In genomic region chr2:235597081-235597615, GRCh38 we compare ENCODE assay signal across 25 cellular contexts.
"Had no signal": no experiment of that assay in that cellular context is flagged by ENCODE, and none has a peak within 500 bp of the region (broad histone marks: within the 10 kb centered on the region; RNA-seq: fewer than 3 reads in every experiment).

No MANE protein-coding gene starts in this region.

- ATAC-seq: foreskin keratinocyte, gastroesophageal sphincter, heart right ventricle, left colon, left lobe of liver, lower lobe of right lung, mucosa of descending colon had no signal

- FAIRE-seq: colon, endothelial cell of umbilical vein, frontal cortex, islet of Langerhans, keratinocyte had no signal

- H3K9me3 Mint-ChIP-seq: mesothelial cell of epicardium had no signal

- H3K27me3 ChIP-seq: dorsolateral prefrontal cortex, esophagus muscularis mucosa, foreskin keratinocyte, gastroesophageal sphincter, heart right ventricle had no signal

- DNase-seq: dermis blood vessel endothelial cell; dorsolateral prefrontal cortex; effector CD4-positive, alpha-beta T cell; effector memory CD4-positive, alpha-beta T cell; foreskin keratinocyte; glutamatergic neuron; head of caudate nucleus; heart right ventricle; hippocampal formation; kidney glomerular epithelial cell; left colon; left ventricle myocardium inferior; lower lobe of right lung; mesenchymal stem cell; mucosa of descending colon had no signal

- H3K9me3 ChIP-seq: esophagus muscularis mucosa, gastroesophageal sphincter, heart right ventricle, left ventricle myocardium inferior, lower lobe of right lung, mucosa of descending colon had no signal

- H3K27ac ChIP-seq: coronary artery, esophagus muscularis mucosa, foreskin keratinocyte, gastroesophageal sphincter, heart right ventricle, left ventricle myocardium inferior, lower lobe of right lung had no signal

- H3K27ac Mint-ChIP-seq: mesothelial cell of epicardium had no signal

- H3K36me3 Mint-ChIP-seq: mesothelial cell of epicardium had no signal

- H3K4me3 ChIP-seq: coronary artery, dorsolateral prefrontal cortex, esophagus muscularis mucosa, gastroesophageal sphincter, heart right ventricle, left ventricle myocardium inferior, lower lobe of right lung, mucosa of descending colon had no signal

- H3K36me3 ChIP-seq: esophagus muscularis mucosa, gastroesophageal sphincter, heart right ventricle, left ventricle myocardium inferior, lower lobe of right lung had no signal

- H3K4me3 Mint-ChIP-seq: mesothelial cell of epicardium had no signal

- H3K4me1 ChIP-seq: foreskin keratinocyte had no signal
